In genomic region chr11:103433380-103433779, GRCh38 we compare ENCODE assay signal across 11 cellular contexts.
DNase-seq lines count a peak whose midpoint lies in the region; ATAC-seq, FAIRE-seq and TF ChIP-seq lines count a peak whose summit lies in the region.
"Had no signal": no experiment of that assay in that cellular context is flagged by ENCODE, and none has a peak within 500 bp of the region (broad histone marks: within the 10 kb centered on the region; RNA-seq: fewer than 3 reads in every experiment).

No MANE protein-coding gene starts in this region.

- ATAC-seq in HG03280 (IDR thresholded peaks at IDR 0.05; ENCODE audit: unreplicated experiment) (no peak), heart left ventricle (no peak), GM21786 (IDR thresholded peaks at IDR 0.05; ENCODE audit: unreplicated experiment) (no peak), Right ventricle myocardium superior (ENCODE audit: poor library complexity) (no peak)
- ATAC-seq: WTC11 had no signal

- H3K9me3 ChIP-seq in A673 (ENCODE audit: low read depth, low read length, poor library complexity, severe bottlenecking) (no peaks in the 10 kb centered on the region), heart left ventricle (no peaks in the 10 kb centered on the region)
- H3K9me3 ChIP-seq: colonic mucosa had no signal

- H3K4me3 ChIP-seq in A673 (ENCODE audit: low read depth, low read length, poor library complexity, severe bottlenecking), result no peak overlapping the region
- no peak overlapping the region for H3K4me3 ChIP-seq in heart left ventricle
- H3K4me3 ChIP-seq: colonic mucosa had no signal

- no peak for TF ChIP-seq POLR2A in heart left ventricle (IDR thresholded peaks at IDR 0.05)

- no peak for TF ChIP-seq CTCF in A673 (conservative IDR thresholded peaks at IDR 0.05; ENCODE audit: low read depth, low read length)
- TF ChIP-seq CTCF in heart left ventricle (IDR thresholded peaks at IDR 0.05), result no peak

- no peaks in the 10 kb centered on the region for H3K27me3 ChIP-seq in A673 (replicated peaks; ENCODE audit: insufficient read depth, low read depth, low read length, poor library complexity)
- no peaks in the 10 kb centered on the region for H3K27me3 ChIP-seq in heart left ventricle
- H3K27me3 ChIP-seq: colonic mucosa had no signal

- H3K27ac ChIP-seq in A673 (ENCODE audit: low read depth, low read length, poor library complexity, severe bottlenecking) (no peak overlapping the region), heart left ventricle (no peak overlapping the region)
- H3K27ac ChIP-seq: colonic mucosa had no signal

- CTCF ChIA-PET in A673 (lab: Charles Lee), result no interaction called here

- H3K36me3 ChIP-seq in A673 (ENCODE audit: insufficient read depth, low read length, poor library complexity, severe bottlenecking), result no peaks in the 10 kb centered on the region
- H3K36me3 ChIP-seq in heart left ventricle, result peaks cover 0 to 11% (median 0%) of the 10 kb centered on the region in 9 donors
- H3K36me3 ChIP-seq: colonic mucosa had no signal

- DNase-seq in A673 (ENCODE audit: low spot score) (peak; percentile 2), HTR-8/SVneo (ENCODE audit: insufficient read length, low spot score) (peak; percentile 60), amniotic stem cell (lab: John Stamatoyannopoulos, UW) (peak; percentile 81), foreskin melanocyte (peak; percentile 73), heart left ventricle (no peak), Right ventricle myocardium superior (no peak)
- DNase-seq: colonic mucosa; stimulated activated CD4-positive, alpha-beta T cell treated with anti-CD3 and anti-CD28 coated beads, Interleukin-15, amount 100 ng/mL, for 24 hours had no signal

- BruUV-seq in A673 (replicated peaks; lab: Mats Ljungman, UMichigan), result no TSS peak

- peaks cover 6% of the 10 kb centered on the region for H3K4me1 ChIP-seq in A673 (ENCODE audit: insufficient read depth, low read length, poor library complexity, severe bottlenecking)
- H3K4me1 ChIP-seq in heart left ventricle, result no peaks in the 10 kb centered on the region
- H3K4me1 ChIP-seq: colonic mucosa had no signal

- 21 to 60% (median 48%) methylated on average over 1 of the region's 1 CpG for WGBS in heart left ventricle, 4 donors

- intact Hi-C loops in A673 (cut with micrococcal nuclease; ENCODE audit: unreplicated experiment) (no loop called here), heart left ventricle (cut with DNase I) (loop anchor here in 1 of 10 donors (10.0 kb wide), 1 partner anchor 89 kb away; no protein-coding TSS in a partner anchor), Right ventricle myocardium superior (cut with DNase I) (no loop called here)

- POLR2A ChIA-PET in A673 (lab: Charles Lee; ENCODE audit: low non-redundant PET), result no interaction called here

- FAIRE-seq in HTR-8/SVneo (lab: Jason Lieb, UNC), result peak; percentile 89

Comparison
In these comparisons a context has a peak if more than half of its experiments do, and no peak if none do; other contexts are left out.
1. DNase-seq: peak in A673 (single experiment), HTR-8/SVneo (single experiment), amniotic stem cell (single experiment) and foreskin melanocyte (single experiment); none in heart left ventricle (0 of 5) and Right ventricle myocardium superior (single experiment).